8 cellular contexts compared by ENCODE assay signal in genomic region chr15:76185716-76186115, GRCh38.
DNase-seq lines count a peak whose midpoint lies in the region; ATAC-seq and TF ChIP-seq lines count a peak whose summit lies in the region.

No MANE protein-coding gene starts in this region.

- H3K27ac ChIP-seq in OCI-LY7 (ENCODE audit: low read depth, low read length, poor library complexity, severe bottlenecking), result no peak overlapping the region
- peak overlapping the region in 2 of 4 donors; percentile 19 to 98 for H3K27ac ChIP-seq in gastrocnemius medialis

- POLR2A ChIA-PET in OCI-LY7 (lab: Charles Lee), result interaction anchor here (0.6 kb wide), 1 partner anchor 1256 kb away, joined by 3 read pairs; no protein-coding TSS in a partner anchor

- no peaks in the 10 kb centered on the region for H3K9me2 ChIP-seq in OCI-LY7 (ENCODE audit: insufficient read depth, low read length)

- intact Hi-C loops in OCI-LY7 (cut with micrococcal nuclease; ENCODE audit: unreplicated experiment) (no loop called here), gastrocnemius medialis (cut with DNase I; ENCODE audit: low total_unique reads) (loop anchor here (2.0 to 10.0 kb wide), 2 partner anchors 33 to 879 kb away; no protein-coding TSS in a partner anchor)

- no peak overlapping the region for H3K4me2 ChIP-seq in OCI-LY7 (ENCODE audit: low read length)

- H3K4me3 ChIP-seq in OCI-LY7 (ENCODE audit: low read depth, low read length, poor library complexity, severe bottlenecking), result no peak overlapping the region
- H3K4me3 ChIP-seq in gastrocnemius medialis, result no peak overlapping the region

- no peaks in the 10 kb centered on the region for H3K27me3 ChIP-seq in gastrocnemius medialis

- peak; percentile 71 for DNase-seq in DMS53 (lab: John Stamatoyannopoulos, UW)
- peak; percentile 79 for DNase-seq in HCEC 1CT
- peak; percentile 56 for DNase-seq in OCI-LY7 (ENCODE audit: low spot score)
- peak in 1 of 2 donors; percentile 60 for DNase-seq in gastrocnemius medialis
- no peak for DNase-seq in activated effector memory CD4-positive, alpha-beta T cell treated with Interleukin-2 at 50 U/mL for 16 hours
- DNase-seq in nucleus accumbens (lab: John Stamatoyannopoulos, UW), result no peak

- peak; percentile 78 for ATAC-seq in esophagus mucosa
- peak; percentile 9 to 34 for ATAC-seq in gastrocnemius medialis
- ATAC-seq in HG02885 (IDR thresholded peaks at IDR 0.05; ENCODE audit: poor library complexity, unreplicated experiment), result no peak

- H4K20me1 ChIP-seq in OCI-LY7 (ENCODE audit: insufficient read depth, low read length), result no peaks in the 10 kb centered on the region; the same call in 1 of the 2 replicates

- H3K4me1 ChIP-seq in OCI-LY7 (ENCODE audit: insufficient read depth, low read length, poor library complexity, severe bottlenecking) (no peaks in the 10 kb centered on the region), gastrocnemius medialis (peaks cover 11 to 50% of the 10 kb centered on the region in 2 donors)

- TF ChIP-seq CTCF in OCI-LY7 (conservative IDR thresholded peaks at IDR 0.05; ENCODE audit: low read length), result peak; percentile 77
- peak in 3 of 5 experiments; percentile 28 to 61 (median 44) for TF ChIP-seq CTCF in gastrocnemius medialis (IDR thresholded peaks at IDR 0.05 in 4 of 5, conservative IDR thresholded peaks at IDR 0.05 in 1 of 5)

- H3K36me3 ChIP-seq in OCI-LY7 (ENCODE audit: insufficient read depth, low read length) (no peaks in the 10 kb centered on the region), gastrocnemius medialis (no peaks in the 10 kb centered on the region)

- no TSS peak for BruUV-seq in OCI-LY7 (replicated peaks; lab: Mats Ljungman, UMichigan)

- H3K9me3 ChIP-seq in OCI-LY7 (ENCODE audit: low read length), result no peaks in the 10 kb centered on the region
- H3K9me3 ChIP-seq in gastrocnemius medialis, result no peaks in the 10 kb centered on the region

- CTCF ChIA-PET in OCI-LY7 (lab: Charles Lee; ENCODE audit: unreplicated experiment), result no interaction called here

- TF ChIP-seq POLR2A in gastrocnemius medialis (IDR thresholded peaks at IDR 0.05), result no peak

- in situ Hi-C loops in gastrocnemius medialis (cut with MboI; ENCODE audit: low sequenced_read_pairs in 4 of 4), result loop anchor here in 1 of 4 donors (25.0 kb wide), 1 partner anchor 152 kb away; the partner anchor contains the start of gene ISL2

- H2AFZ ChIP-seq in OCI-LY7 (ENCODE audit: low read length), result no peak overlapping the region

- no peaks in the 10 kb centered on the region for H3K79me2 ChIP-seq in OCI-LY7 (ENCODE audit: insufficient read depth, low read depth, low read length)

Comparison
In these comparisons a context has a peak if more than half of its experiments do, and no peak if none do; other contexts are left out.
1. DNase-seq: peak in DMS53 (single experiment), HCEC 1CT (single experiment) and OCI-LY7 (single experiment); none in activated effector memory CD4-positive, alpha-beta T cell treated with Interleukin-2 at 50 U/mL for 16 hours (single experiment) and nucleus accumbens (0 of 56).